ENCODE assay signal across 20 cellular contexts in the genomic region with DNA sequence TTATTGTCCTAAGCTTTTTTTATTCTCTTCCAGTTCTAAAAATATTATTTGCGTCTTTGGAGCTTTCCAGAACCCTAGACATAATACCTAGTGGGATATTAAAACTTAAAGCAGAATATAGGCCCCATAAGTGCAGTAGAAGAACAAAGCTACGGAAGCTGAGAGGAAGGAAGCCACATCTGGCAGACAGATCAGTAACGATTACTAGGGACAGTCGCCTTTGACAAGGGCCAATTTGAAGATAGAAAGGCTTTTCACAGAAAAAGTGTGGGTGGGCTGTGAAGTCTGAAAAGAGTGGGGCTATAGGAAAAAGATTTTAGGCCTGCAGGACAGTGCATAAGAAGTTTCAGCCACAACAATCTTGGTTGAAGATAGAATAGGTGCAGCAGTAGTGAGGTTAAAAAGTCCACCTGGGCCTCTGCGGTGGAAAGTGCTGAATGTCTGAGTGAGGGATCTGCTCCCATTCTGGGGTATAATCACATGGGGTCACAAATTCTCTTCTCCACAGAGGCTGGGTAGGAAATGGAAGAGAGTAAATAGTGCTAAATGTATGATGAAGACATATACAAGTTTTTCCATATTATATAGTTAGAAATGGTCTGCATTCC.
A peak's percentile ranks its signal among the peaks of the same experiment; 100 is the strongest.
DNase-seq lines count a peak whose midpoint lies in the region; ATAC-seq and TF ChIP-seq lines count a peak whose summit lies in the region.
"Had no signal": no experiment of that assay in that cellular context is flagged by ENCODE, and none has a peak within 500 bp of the region (broad histone marks: within the 10 kb centered on the region; RNA-seq: fewer than 3 reads in every experiment).

No MANE protein-coding gene starts in this region.

- intact Hi-C loops in activated CD4-positive, alpha-beta T cell treated with anti-CD3 and anti-CD28 coated beads, Interleukin-2, amount 10 ng/mL, durations not matched to agents 24 days and 14 days (cut with micrococcal nuclease) = loop anchor here (10.0 kb wide), 2 partner anchors 56 to 116 kb away; partner anchors contain the start of gene CMAS
- intact Hi-C loops in activated CD4-positive, alpha-beta memory T cell treated with anti-CD3 and anti-CD28 coated beads for 36 hours (cut with micrococcal nuclease) = loop anchor here (1.0 to 5.0 kb wide), 4 partner anchors 31 to 174 kb away; partner anchors contain the start of genes CMAS and ST8SIA1
- intact Hi-C loops in naive thymus-derived CD4-positive, alpha-beta T cell (cut with micrococcal nuclease) = loop anchor here (5.0 to 10.0 kb wide), 4 partner anchors 113 to 468 kb away; partner anchors contain the start of genes CMAS (in 1 of the 2) and ETNK1 (in 1 of the 2)
- intact Hi-C loops in esophagus muscularis mucosa (cut with DNase I) = no loop called here

- no peaks in the 10 kb centered on the region for H3K36me3 Mint-ChIP-seq in activated CD4-positive, alpha-beta T cell treated with anti-CD3 and anti-CD28 coated beads, Interleukin-2, amount 10 ng/mL, durations not matched to agents 24 days and 14 days (ENCODE audit: low read depth)
- H3K36me3 Mint-ChIP-seq in activated CD4-positive, alpha-beta memory T cell treated with anti-CD3 and anti-CD28 coated beads for 36 hours = no peaks in the 10 kb centered on the region
- peaks cover 0 to 8% (median 0%) of the 10 kb centered on the region in 5 donors for H3K36me3 Mint-ChIP-seq in naive thymus-derived CD4-positive, alpha-beta T cell
- H3K36me3 Mint-ChIP-seq in glutamatergic neuron (ENCODE audit: unreplicated experiment) = no peaks in the 10 kb centered on the region
- H3K36me3 Mint-ChIP-seq: brain; stimulated activated effector memory CD8-positive, alpha-beta T cell treated with anti-CD3 and anti-CD28 coated beads, Interleukin-12 subunit alpha, Interleukin-12 subunit beta, amount 100 ng/mL, for 72 hours had no signal

- peaks cover 10% of the 10 kb centered on the region for H3K9me3 Mint-ChIP-seq in activated CD4-positive, alpha-beta T cell treated with anti-CD3 and anti-CD28 coated beads, Interleukin-2, amount 10 ng/mL, durations not matched to agents 24 days and 14 days
- peaks cover 4% of the 10 kb centered on the region for H3K9me3 Mint-ChIP-seq in activated CD4-positive, alpha-beta memory T cell treated with anti-CD3 and anti-CD28 coated beads for 36 hours
- H3K9me3 Mint-ChIP-seq in naive thymus-derived CD4-positive, alpha-beta T cell = peaks cover 0 to 9% (median 0%) of the 10 kb centered on the region in 11 donors
- H3K9me3 Mint-ChIP-seq in glutamatergic neuron (ENCODE audit: unreplicated experiment) = no peaks in the 10 kb centered on the region
- H3K9me3 Mint-ChIP-seq: stimulated activated effector memory CD8-positive, alpha-beta T cell treated with anti-CD3 and anti-CD28 coated beads, Interleukin-12 subunit alpha, Interleukin-12 subunit beta, amount 100 ng/mL, for 72 hours had no signal

- no peak overlapping the region for H3K4me3 ChIP-seq in naive thymus-derived CD4-positive, alpha-beta T cell (ENCODE audit: low read length)
- no peak overlapping the region for H3K4me3 ChIP-seq in esophagus muscularis mucosa
- H3K4me3 ChIP-seq: GM23248, tibial artery had no signal

- 24% methylated on average over 5 of the region's 5 CpGs for WGBS in esophagus muscularis mucosa

- no peaks in the 10 kb centered on the region for H3K27me3 Mint-ChIP-seq in activated CD4-positive, alpha-beta T cell treated with anti-CD3 and anti-CD28 coated beads, Interleukin-2, amount 10 ng/mL, durations not matched to agents 24 days and 14 days
- H3K27me3 Mint-ChIP-seq in activated CD4-positive, alpha-beta memory T cell treated with anti-CD3 and anti-CD28 coated beads for 36 hours = no peaks in the 10 kb centered on the region
- no peaks in the 10 kb centered on the region for H3K27me3 Mint-ChIP-seq in naive thymus-derived CD4-positive, alpha-beta T cell
- H3K27me3 Mint-ChIP-seq in glutamatergic neuron (ENCODE audit: unreplicated experiment) = no peaks in the 10 kb centered on the region
- H3K27me3 Mint-ChIP-seq: brain had no signal

- CTCF ChIA-PET in activated CD4-positive, alpha-beta memory T cell treated with anti-CD3 and anti-CD28 coated beads for 36 hours (lab: Charles Lee) = interaction anchor here (0.6 kb wide), 1 partner anchor 104 kb away, joined by 3 read pairs; no protein-coding TSS in a partner anchor
- CTCF ChIA-PET in naive thymus-derived CD4-positive, alpha-beta T cell (lab: Charles Lee) = interaction anchor here (0.5 kb wide), 1 partner anchor 299 kb away, joined by 3 read pairs; no protein-coding TSS in a partner anchor

- H3K36me3 ChIP-seq in KOPT-K1 (ENCODE audit: insufficient read depth, low read length) (no peaks in the 10 kb centered on the region), esophagus muscularis mucosa (no peaks in the 10 kb centered on the region)
- H3K36me3 ChIP-seq in naive thymus-derived CD4-positive, alpha-beta T cell (ENCODE audit: control insufficient read depth in 2 of 3, insufficient read depth in 3 of 3, low read length in 3 of 3) = no peaks in the 10 kb centered on the region
- H3K36me3 ChIP-seq: neutrophil, tibial artery had no signal

- TF ChIP-seq CTCF in esophagus muscularis mucosa (IDR thresholded peaks at IDR 0.05) (no peak), glutamatergic neuron (IDR thresholded peaks at IDR 0.05; ENCODE audit: partially characterized antibody, unreplicated experiment) (no peak)

- peaks cover 17% of the 10 kb centered on the region for H3K4me1 Mint-ChIP-seq in activated CD4-positive, alpha-beta T cell treated with anti-CD3 and anti-CD28 coated beads, Interleukin-2, amount 10 ng/mL, durations not matched to agents 24 days and 14 days
- H3K4me1 Mint-ChIP-seq in activated CD4-positive, alpha-beta memory T cell treated with anti-CD3 and anti-CD28 coated beads for 36 hours (ENCODE audit: low read depth) = peaks cover 39% of the 10 kb centered on the region
- peaks cover 24 to 67% (median 63%) of the 10 kb centered on the region in 7 donors for H3K4me1 Mint-ChIP-seq in naive thymus-derived CD4-positive, alpha-beta T cell
- no peaks in the 10 kb centered on the region for H3K4me1 Mint-ChIP-seq in glutamatergic neuron (ENCODE audit: low read depth, unreplicated experiment)
- H3K4me1 Mint-ChIP-seq: brain had no signal

- no peaks in the 10 kb centered on the region for H3K27me3 ChIP-seq in naive thymus-derived CD4-positive, alpha-beta T cell (ENCODE audit: control insufficient read depth in 2 of 2, insufficient read depth in 2 of 2, low read length in 2 of 2)
- H3K27me3 ChIP-seq in esophagus muscularis mucosa = no peaks in the 10 kb centered on the region
- H3K27me3 ChIP-seq: neutrophil, tibial artery had no signal

- TF ChIP-seq POLR2A in esophagus muscularis mucosa (IDR thresholded peaks at IDR 0.05; ENCODE audit: low read depth) = no peak

- peak overlapping the region; percentile 5 for H3K4me3 Mint-ChIP-seq in activated CD4-positive, alpha-beta T cell treated with anti-CD3 and anti-CD28 coated beads, Interleukin-2, amount 10 ng/mL, durations not matched to agents 24 days and 14 days
- H3K4me3 Mint-ChIP-seq in activated CD4-positive, alpha-beta memory T cell treated with anti-CD3 and anti-CD28 coated beads for 36 hours = no peak overlapping the region
- H3K4me3 Mint-ChIP-seq in naive thymus-derived CD4-positive, alpha-beta T cell = peak overlapping the region; percentile 10 to 77 (median 54)
- H3K4me3 Mint-ChIP-seq in glutamatergic neuron (ENCODE audit: unreplicated experiment) = no peak overlapping the region
- H3K4me3 Mint-ChIP-seq: stimulated activated effector memory CD8-positive, alpha-beta T cell treated with anti-CD3 and anti-CD28 coated beads, Interleukin-12 subunit alpha, Interleukin-12 subunit beta, amount 100 ng/mL, for 72 hours had no signal

- POLR2A ChIA-PET in activated CD4-positive, alpha-beta memory T cell treated with anti-CD3 and anti-CD28 coated beads for 36 hours (lab: Charles Lee) = no interaction called here
- POLR2A ChIA-PET in naive thymus-derived CD4-positive, alpha-beta T cell (lab: Charles Lee) = no interaction called here

- no peak for TF ChIP-seq EP300 in esophagus muscularis mucosa (IDR thresholded peaks at IDR 0.05)

- peak overlapping the region; percentile 73 for H3K27ac ChIP-seq in KOPT-K1 (ENCODE audit: low read depth, low read length, poor library complexity, severe bottlenecking)
- no peak overlapping the region for H3K27ac ChIP-seq in naive thymus-derived CD4-positive, alpha-beta T cell (ENCODE audit: low read depth, low read length)
- H3K27ac ChIP-seq in esophagus muscularis mucosa (replicated peaks in 1 of 4) = no peak overlapping the region
- H3K27ac ChIP-seq: GM23248, neutrophil, tibial artery had no signal

- peak overlapping the region; percentile 68 for H3K27ac Mint-ChIP-seq in activated CD4-positive, alpha-beta T cell treated with anti-CD3 and anti-CD28 coated beads, Interleukin-2, amount 10 ng/mL, durations not matched to agents 24 days and 14 days
- H3K27ac Mint-ChIP-seq in activated CD4-positive, alpha-beta memory T cell treated with anti-CD3 and anti-CD28 coated beads for 36 hours = peak overlapping the region; percentile 51
- H3K27ac Mint-ChIP-seq in naive thymus-derived CD4-positive, alpha-beta T cell = peak overlapping the region; percentile 24 to 88 (median 75)
- H3K27ac Mint-ChIP-seq in glutamatergic neuron (ENCODE audit: unreplicated experiment) = no peak overlapping the region
- H3K27ac Mint-ChIP-seq: stimulated activated effector memory CD8-positive, alpha-beta T cell treated with anti-CD3 and anti-CD28 coated beads, Interleukin-12 subunit alpha, Interleukin-12 subunit beta, amount 100 ng/mL, for 72 hours had no signal

- peak; percentile 54 for ATAC-seq in naive thymus-derived CD4-positive, alpha-beta T cell
- ATAC-seq: SK-N-SH treated with all-trans-retinoic acid at 6 μM for 48 hours; stimulated activated effector memory CD8-positive, alpha-beta T cell treated with anti-CD3 and anti-CD28 coated beads, Interleukin-12 subunit alpha, Interleukin-12 subunit beta, amount 100 ng/mL, for 72 hours had no signal

- H3K9me3 ChIP-seq in KOPT-K1 (ENCODE audit: insufficient read depth, low read length, poor library complexity, severe bottlenecking) = peaks cover 10% of the 10 kb centered on the region
- H3K9me3 ChIP-seq in naive thymus-derived CD4-positive, alpha-beta T cell (ENCODE audit: control insufficient read depth in 2 of 3, low read length in 3 of 3) = no peaks in the 10 kb centered on the region
- no peaks in the 10 kb centered on the region for H3K9me3 ChIP-seq in esophagus muscularis mucosa
- H3K9me3 ChIP-seq: neutrophil, tibial artery had no signal

- H3K4me1 ChIP-seq in naive thymus-derived CD4-positive, alpha-beta T cell (ENCODE audit: control insufficient read depth in 2 of 2, insufficient read depth in 2 of 2, low read length in 2 of 2) = peaks cover 22 to 38% of the 10 kb centered on the region in 2 donors
- H3K4me1 ChIP-seq in esophagus muscularis mucosa = peaks cover 0 to 7% (median 0%) of the 10 kb centered on the region in 4 donors
- H3K4me1 ChIP-seq: tibial artery had no signal

- DNase-seq in activated CD4-positive, alpha-beta T cell treated with anti-CD3 and anti-CD28 coated beads, Interleukin-2, amount 10 ng/mL, durations not matched to agents 24 days and 14 days = peak; percentile 55
- DNase-seq in activated CD4-positive, alpha-beta T cell treated with anti-CD3 and anti-CD28 coated beads for 4 hours = no peak
- DNase-seq in activated CD4-positive, alpha-beta memory T cell treated with anti-CD3 and anti-CD28 coated beads for 36 hours = peak; percentile 13
- peak in 6 of 9 donors; percentile 14 to 40 (median 30) for DNase-seq in naive thymus-derived CD4-positive, alpha-beta T cell
- no peak for DNase-seq in esophagus muscularis mucosa (ENCODE audit: extremely low spot score)
- DNase-seq in glutamatergic neuron = no peak
- no peak for DNase-seq in activated gamma-delta T cell treated with Interleukin-2 at 50 U/mL for 16 hours
- DNase-seq: C1 segment of cervical spinal cord, dermis blood vessel endothelial cell, DMS79, GM23248, NCI-H2029 treated with DMSO at 0.1 percent for 48 hours, NCI-H446, RPMI8226, tibial artery had no signal

Comparison
In these comparisons a context has a peak if more than half of its experiments do, and no peak if none do; other contexts are left out.
1. DNase-seq: peak in activated CD4-positive, alpha-beta T cell treated with anti-CD3 and anti-CD28 coated beads, Interleukin-2, amount 10 ng/mL, durations not matched to agents 24 days and 14 days (single experiment), activated CD4-positive, alpha-beta memory T cell treated with anti-CD3 and anti-CD28 coated beads for 36 hours (single experiment) and naive thymus-derived CD4-positive, alpha-beta T cell (6 of 9); none in activated CD4-positive, alpha-beta T cell treated with anti-CD3 and anti-CD28 coated beads for 4 hours (0 of 2), esophagus muscularis mucosa (single experiment), glutamatergic neuron (single experiment) and activated gamma-delta T cell treated with Interleukin-2 at 50 U/mL for 16 hours (single experiment).
2. H3K4me3 Mint-ChIP-seq: peak in activated CD4-positive, alpha-beta T cell treated with anti-CD3 and anti-CD28 coated beads, Interleukin-2, amount 10 ng/mL, durations not matched to agents 24 days and 14 days (single experiment) and naive thymus-derived CD4-positive, alpha-beta T cell (10 of 10); none in activated CD4-positive, alpha-beta memory T cell treated with anti-CD3 and anti-CD28 coated beads for 36 hours (single experiment) and glutamatergic neuron (single experiment).